Comparison of ENCODE assay signal across 1 cellular context in genomic region chr22:36367479-36367878, GRCh38.
TF ChIP-seq lines count a peak whose summit lies in the region.

No MANE protein-coding gene starts in this region.

TF ChIP-seq in WTC11, 78 proteins besides CTCF, POLR2A, EP300 and RAD21 (continued from another document):
- no peak for TF ChIP-seq ZNF532 (CRISPR knock-in tag; IDR thresholded peaks at IDR 0.05; ENCODE audit: borderline replicate concordance)
- TF ChIP-seq TP53 (CRISPR knock-in tag; IDR thresholded peaks at IDR 0.05), result no peak
- no peak for TF ChIP-seq SP1 (CRISPR knock-in tag; conservative IDR thresholded peaks at IDR 0.05)
- no peak for TF ChIP-seq ZNF138 (CRISPR knock-in tag; conservative IDR thresholded peaks at IDR 0.05)
- no peak for TF ChIP-seq ATF2 (CRISPR knock-in tag; IDR thresholded peaks at IDR 0.05; ENCODE audit: borderline replicate concordance, low read depth)
- no peak for TF ChIP-seq ZNF396 (CRISPR knock-in tag; IDR thresholded peaks at IDR 0.05; ENCODE audit: borderline replicate concordance)
- TF ChIP-seq ZNF416 (CRISPR knock-in tag; IDR thresholded peaks at IDR 0.05), result no peak
- TF ChIP-seq HMGA2 (CRISPR knock-in tag; IDR thresholded peaks at IDR 0.05), result no peak
- TF ChIP-seq ARID4B (CRISPR knock-in tag; IDR thresholded peaks at IDR 0.05; ENCODE audit: borderline replicate concordance), result no peak
- TF ChIP-seq SMAD3 (CRISPR knock-in tag; IDR thresholded peaks at IDR 0.05; ENCODE audit: borderline replicate concordance), result no peak
- TF ChIP-seq ZBTB43 (CRISPR knock-in tag; IDR thresholded peaks at IDR 0.05), result no peak
- no peak for TF ChIP-seq ZNF219 (CRISPR knock-in tag; IDR thresholded peaks at IDR 0.05; ENCODE audit: borderline replicate concordance)
